10 cellular contexts compared by ENCODE assay signal in the genomic region with DNA sequence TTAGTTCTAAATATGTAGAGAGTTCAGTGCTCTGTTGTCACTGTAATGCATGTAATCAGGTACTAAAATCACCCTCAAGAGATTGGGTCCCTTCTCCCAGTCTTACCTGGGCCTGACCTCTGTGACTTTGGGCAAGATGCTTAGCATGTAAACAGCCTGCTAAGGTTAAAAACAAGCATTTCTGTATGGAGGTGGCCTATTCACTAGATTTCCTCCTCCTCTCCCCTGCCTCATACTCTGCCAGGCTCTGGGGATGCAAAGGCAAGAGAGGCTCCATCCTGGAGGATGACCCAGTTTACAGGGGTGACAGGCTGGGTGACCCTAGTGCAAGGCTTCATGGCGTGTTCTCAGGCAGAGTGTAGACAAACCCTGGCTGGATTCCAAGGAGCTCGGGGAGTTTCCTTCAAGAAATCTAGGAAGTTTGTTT. TPM values are rescaled to one million over a fixed set of nuclear protein-coding genes. Genes with fewer than 3 reads are reported as not detected.
DNase-seq lines count a peak whose midpoint lies in the region; ATAC-seq and TF ChIP-seq lines count a peak whose summit lies in the region.
"Had no signal": no experiment of that assay in that cellular context is flagged by ENCODE, and none has a peak within 500 bp of the region (broad histone marks: within the 10 kb centered on the region; RNA-seq: fewer than 3 reads in every experiment).

No MANE protein-coding gene starts in this region.

- H3K27me3 Mint-ChIP-seq in Calu3 (ENCODE audit: unreplicated experiment): peaks cover 29% of the 10 kb centered on the region
- no peaks in the 10 kb centered on the region for H3K27me3 Mint-ChIP-seq in T-helper 2 cell treated with Interferon-gamma antibody and Interleukin-4, amounts not matched to agents 5 μg/mL and 100 μg/mL, for 36 hours (ENCODE audit: low read depth)

- no peak overlapping the region for H3K4me3 Mint-ChIP-seq in Calu3 (ENCODE audit: low read depth, unreplicated experiment)
- H3K4me3 Mint-ChIP-seq in T-helper 2 cell treated with Interferon-gamma antibody and Interleukin-4, amounts not matched to agents 5 μg/mL and 100 μg/mL, for 36 hours: peak overlapping the region; percentile 36

- H3K4me1 Mint-ChIP-seq in Calu3 (ENCODE audit: low read depth, unreplicated experiment): no peaks in the 10 kb centered on the region
- peaks cover 46% of the 10 kb centered on the region for H3K4me1 Mint-ChIP-seq in T-helper 2 cell treated with Interferon-gamma antibody and Interleukin-4, amounts not matched to agents 5 μg/mL and 100 μg/mL, for 36 hours (ENCODE audit: low read depth)

- peak; percentile 26 for DNase-seq in Calu3
- peak; percentile 22 for DNase-seq in T-helper 2 cell treated with Interferon-gamma antibody and Interleukin-4, amounts not matched to agents 5 μg/mL and 100 μg/mL, for 36 hours (ENCODE audit: low spot score)
- no peak for DNase-seq in NCI-H2081 (lab: John Stamatoyannopoulos, UW)
- no peak for DNase-seq in COR-L47 (lab: John Stamatoyannopoulos, UW)
- DNase-seq: kidney, sigmoid colon had no signal

- H3K4me3 ChIP-seq in mucosa of rectum (ENCODE audit: low read length in 2 of 2): no peak overlapping the region
- H3K4me3 ChIP-seq: sigmoid colon had no signal

- no peaks in the 10 kb centered on the region for H3K27me3 ChIP-seq in mucosa of rectum (ENCODE audit: control insufficient read depth in 2 of 2, insufficient read depth in 2 of 2, low read length in 2 of 2)
- H3K27me3 ChIP-seq: sigmoid colon had no signal

- intact Hi-C loops in Calu3 (cut with micrococcal nuclease; ENCODE audit: unreplicated experiment): loop anchor here (5.0 kb wide), 2 partner anchors 113 to 248 kb away; no protein-coding TSS in a partner anchor

- no peaks in the 10 kb centered on the region for H3K9me3 ChIP-seq in mucosa of rectum (ENCODE audit: control insufficient read depth in 2 of 2, low read length in 2 of 2)
- H3K9me3 ChIP-seq: sigmoid colon had no signal

- no peaks in the 10 kb centered on the region for H3K36me3 Mint-ChIP-seq in Calu3 (ENCODE audit: insufficient read depth, unreplicated experiment)
- peaks cover 2% of the 10 kb centered on the region for H3K36me3 Mint-ChIP-seq in T-helper 2 cell treated with Interferon-gamma antibody and Interleukin-4, amounts not matched to agents 5 μg/mL and 100 μg/mL, for 36 hours (ENCODE audit: low read depth)

- peak overlapping the region; percentile 55 to 74 for H3K27ac ChIP-seq in mucosa of rectum (ENCODE audit: low read depth in 2 of 2, low read length in 2 of 2)
- H3K27ac ChIP-seq: sigmoid colon had no signal

- CTCF ChIA-PET in Calu3 (lab: Charles Lee): interaction anchor here (0.7 to 2.5 kb wide), 6 partner anchors 21 to 180 kb away, joined by 3 to 23 read pairs (median 6); no protein-coding TSS in a partner anchor

- peaks cover 10 to 14% of the 10 kb centered on the region in 2 donors for H3K4me1 ChIP-seq in mucosa of rectum (ENCODE audit: control insufficient read depth in 2 of 2, insufficient read depth in 2 of 2, low read length in 2 of 2)
- H3K4me1 ChIP-seq: sigmoid colon had no signal

- no TSS peak for BruUV-seq in Calu3 (replicated peaks; lab: Mats Ljungman, UMichigan)

- no peaks in the 10 kb centered on the region for H3K9me3 Mint-ChIP-seq in Calu3 (ENCODE audit: low read depth, unreplicated experiment)
- peaks cover 7% of the 10 kb centered on the region for H3K9me3 Mint-ChIP-seq in T-helper 2 cell treated with Interferon-gamma antibody and Interleukin-4, amounts not matched to agents 5 μg/mL and 100 μg/mL, for 36 hours

- peak overlapping the region in 1 of 2 donors; percentile 43 for H3K9ac ChIP-seq in mucosa of rectum (ENCODE audit: low read depth in 1 of 2, low read length in 2 of 2)

- H3K36me3 ChIP-seq in mucosa of rectum (ENCODE audit: control insufficient read depth in 2 of 2, insufficient read depth in 2 of 2, low read length in 2 of 2): peaks cover under 1 to 16% of the 10 kb centered on the region in 2 donors

- peak; percentile 7 for ATAC-seq in GM21576 (IDR thresholded peaks at IDR 0.05; ENCODE audit: unreplicated experiment)
- no peak for ATAC-seq in HG03439 (IDR thresholded peaks at IDR 0.05; ENCODE audit: unreplicated experiment)
- no peak for ATAC-seq in GM18517 (IDR thresholded peaks at IDR 0.05; ENCODE audit: unreplicated experiment)

- no peak for TF ChIP-seq CTCF in Calu3 (IDR thresholded peaks at IDR 0.05; ENCODE audit: unreplicated experiment)

- no peak overlapping the region for H3K27ac Mint-ChIP-seq in Calu3 (ENCODE audit: unreplicated experiment)
- peak overlapping the region; percentile 88 for H3K27ac Mint-ChIP-seq in T-helper 2 cell treated with Interferon-gamma antibody and Interleukin-4, amounts not matched to agents 5 μg/mL and 100 μg/mL, for 36 hours

RNA-seq across cellular contexts. Expression of gene VANGL2, which starts 28.8 kb away (rescaled TPM):
- 2.0 and 2.3 TPM in 2 replicates for total RNA-seq in Calu3 (2022)

Comparison
In these comparisons a context has a peak if more than half of its experiments do, and no peak if none do; other contexts are left out.
1. DNase-seq: peak in Calu3 (single experiment) and T-helper 2 cell treated with Interferon-gamma antibody and Interleukin-4, amounts not matched to agents 5 μg/mL and 100 μg/mL, for 36 hours (single experiment); none in NCI-H2081 (0 of 2) and COR-L47 (single experiment).